In the genomic region with DNA sequence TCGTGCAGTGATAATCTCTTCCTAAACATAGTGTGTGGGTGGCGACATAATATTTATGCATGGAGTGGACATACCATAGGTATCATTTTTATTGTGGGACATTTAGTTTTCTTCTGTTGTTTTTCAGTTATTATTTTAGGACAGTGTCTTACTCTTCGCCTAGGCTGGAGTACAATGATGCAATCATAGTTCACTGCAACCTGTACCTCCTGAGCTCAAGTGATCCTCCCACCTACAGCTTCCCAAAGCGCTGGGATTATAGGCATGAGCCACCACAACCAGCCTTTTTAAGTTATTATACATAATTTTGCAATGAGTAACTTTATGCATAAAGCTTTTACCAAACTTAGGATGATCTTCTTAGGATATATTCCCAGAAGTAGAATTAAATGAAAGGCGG, we compare ENCODE assay signal across 21 cellular contexts. TPM values are rescaled to one million over a fixed set of nuclear protein-coding genes. Genes with fewer than 3 reads are reported as not detected.
DNase-seq lines count a peak whose midpoint lies in the region; ATAC-seq, FAIRE-seq and TF ChIP-seq lines count a peak whose summit lies in the region.
"Had no signal": no experiment of that assay in that cellular context is flagged by ENCODE, and none has a peak within 500 bp of the region (broad histone marks: within the 10 kb centered on the region; RNA-seq: fewer than 3 reads in every experiment).

No MANE protein-coding gene starts in this region.

- H3K9me1 ChIP-seq in K562 (ENCODE audit: control insufficient read depth, insufficient read depth, low read length): no peaks in the 10 kb centered on the region

- 56% methylated on average over 5 of the region's 5 CpGs for WGBS in K562 (ENCODE audit: insufficient coverage, low coverage, missing lambda C conversion rate)

- H3K9ac ChIP-seq in KMS-11 (no peak overlapping the region), K562 (ENCODE audit: insufficient read depth in 1 of 2, low read depth in 2 of 2, low read length in 2 of 2) (no peak overlapping the region)

- peaks cover 81% of the 10 kb centered on the region for H3K4me1 ChIP-seq in KMS-11 (ENCODE audit: low read depth, poor library complexity, severe bottlenecking)
- H3K4me1 ChIP-seq in K562 (replicated peaks in 1 of 2; ENCODE audit: control insufficient read depth in 2 of 2, insufficient read depth in 2 of 2, low read length in 2 of 2): peaks cover 6 to 27% of the 10 kb centered on the region in 2 experiments; a peak in 3 of 5 replicates
- H3K4me1 ChIP-seq in uterus: peaks cover 7 to 19% of the 10 kb centered on the region in 2 donors

- BruUV-seq in K562 (replicated peaks; lab: Mats Ljungman, UMichigan): no TSS peak

- no peak for ATAC-seq in K562
- no peak for ATAC-seq in stimulated activated naive CD8-positive, alpha-beta T cell treated with anti-CD3 and anti-CD28 coated beads, Interleukin-15, amount 100 ng/mL, for 72 hours
- ATAC-seq in GM18868 (IDR thresholded peaks at IDR 0.05; ENCODE audit: unreplicated experiment): no peak

- TF ChIP-seq POLR2A in K562 (conservative IDR thresholded peaks at IDR 0.05): no peak
- no peak for TF ChIP-seq POLR2A in uterus (IDR thresholded peaks at IDR 0.05)
- no peak for TF ChIP-seq POLR2A in erythroblast (IDR thresholded peaks at IDR 0.05; ENCODE audit: low read length)

- TF ChIP-seq RAD21 in K562 (CRISPR knock-in tag; conservative IDR thresholded peaks at IDR 0.05 in 1 of 2, IDR thresholded peaks at IDR 0.05 in 1 of 2): no peak

- H3K4me3 ChIP-seq in KMS-11 (IDR thresholded peaks at IDR 0.05; ENCODE audit: insufficient read depth, low read depth, low read length) (no peak overlapping the region), K562 (no peak overlapping the region), uterus (no peak overlapping the region)
- H3K4me3 ChIP-seq: spleen had no signal

- CTCF ChIA-PET in activated naive CD4-positive, alpha-beta T cell treated with anti-CD3 and anti-CD28 coated beads, Interleukin-2, amount 10 ng/mL, durations not matched to agents 7 days and 5 days (lab: Charles Lee): interaction anchor here (0.7 to 1.0 kb wide), 2 partner anchors 15 to 157 kb away, joined by 4 read pairs; no protein-coding TSS in a partner anchor
- CTCF ChIA-PET in K562 (lab: Yijun Ruan, JAX; ENCODE audit: low intra/inter-chr PET ratio): no interaction called here

- H4K20me1 ChIP-seq in KMS-11 (ENCODE audit: insufficient read depth): no peaks in the 10 kb centered on the region
- H4K20me1 ChIP-seq in K562 (replicated peaks; ENCODE audit: control insufficient read depth, insufficient read depth, low read length): no peaks in the 10 kb centered on the region

- H3K79me2 ChIP-seq in KMS-11 (ENCODE audit: insufficient read depth, low read depth) (peaks cover 66% of the 10 kb centered on the region), K562 (ENCODE audit: control insufficient read depth, insufficient read depth, low read length) (peaks cover 61% of the 10 kb centered on the region)

- peak overlapping the region; percentile 73 for H3K27ac Mint-ChIP-seq in activated naive CD4-positive, alpha-beta T cell treated with anti-CD3 and anti-CD28 coated beads, Interleukin-2, amount 10 ng/mL, durations not matched to agents 7 days and 5 days
- H3K27ac Mint-ChIP-seq in stimulated activated naive CD8-positive, alpha-beta T cell treated with anti-CD3 and anti-CD28 coated beads, Interleukin-15, amount 100 ng/mL, for 72 hours: peak overlapping the region; percentile 48 to 91
- H3K27ac Mint-ChIP-seq: activated B cell treated with CpG ODN at 0.5 μM for 24 hours had no signal

- H3K27ac ChIP-seq in KMS-11 (peak overlapping the region; percentile 80; the same call in 1 of the 2 replicates), K562 (ENCODE audit: extremely low read depth, low read depth, low read length) (no peak overlapping the region), uterus (no peak overlapping the region)
- H3K27ac ChIP-seq: C4-2B, spleen had no signal

- H3K36me3 ChIP-seq in KMS-11 (ENCODE audit: insufficient read depth): peaks cover 13% of the 10 kb centered on the region; the same call in 1 of the 2 replicates
- H3K36me3 ChIP-seq in K562 (ENCODE audit: control insufficient read depth, insufficient read depth, low read length): peaks cover 62% of the 10 kb centered on the region
- no peaks in the 10 kb centered on the region for H3K36me3 ChIP-seq in uterus

- DNase-seq in activated naive CD4-positive, alpha-beta T cell treated with anti-CD3 and anti-CD28 coated beads, Interleukin-2, amount 10 ng/mL, durations not matched to agents 7 days and 5 days: no peak
- no peak for DNase-seq in activated naive CD4-positive, alpha-beta T cell treated with anti-CD3 and anti-CD28 coated beads, Interleukin-2, amount 50 U/mL, for 16 hours
- no peak for DNase-seq in K562 (ENCODE audit: extremely low read depth in 1 of 4, low spot score in 3 of 4)
- no peak for DNase-seq in stimulated activated naive CD8-positive, alpha-beta T cell treated with anti-CD3 and anti-CD28 coated beads, Interleukin-15, amount 100 ng/mL, for 72 hours
- no peak for DNase-seq in uterus
- DNase-seq in erythroblast (lab: John Stamatoyannopoulos, UW): no peak
- DNase-seq: ACHN; activated B cell treated with CpG ODN at 0.5 μM for 24 hours; activated CD8-positive, alpha-beta memory T cell treated with anti-CD3 and anti-CD28 coated beads for 24 hours; amniotic stem cell; GDM1; H7; NCI-H146; NCI-H526; retina; spleen; stimulated activated CD4-positive, alpha-beta T cell treated with anti-CD3 and anti-CD28 coated beads, Interleukin-4, amount 100 ng/mL, for 24 hours; T-helper 9 cell had no signal

- TF ChIP-seq CTCF in KMS-11 (conservative IDR thresholded peaks at IDR 0.05; ENCODE audit: low read depth, low read length): no peak
- TF ChIP-seq CTCF in K562 (IDR thresholded peaks at IDR 0.05 in 2 of 3, conservative IDR thresholded peaks at IDR 0.05 in 1 of 3; ENCODE audit: insufficient read depth in 2 of 3, low read depth in 1 of 3, low read length in 3 of 3): no peak
- no peak for TF ChIP-seq CTCF in uterus (IDR thresholded peaks at IDR 0.05)

- H3K27me3 ChIP-seq in KMS-11 (ENCODE audit: insufficient read depth, low read depth) (no peaks in the 10 kb centered on the region), K562 (ENCODE audit: control insufficient read depth in 2 of 2, insufficient read depth in 2 of 2, low read length in 2 of 2) (no peaks in the 10 kb centered on the region), uterus (no peaks in the 10 kb centered on the region)
- H3K27me3 ChIP-seq: spleen had no signal

- H3K4me1 Mint-ChIP-seq in activated naive CD4-positive, alpha-beta T cell treated with anti-CD3 and anti-CD28 coated beads, Interleukin-2, amount 10 ng/mL, durations not matched to agents 7 days and 5 days: peaks cover 45% of the 10 kb centered on the region
- H3K4me1 Mint-ChIP-seq in stimulated activated naive CD8-positive, alpha-beta T cell treated with anti-CD3 and anti-CD28 coated beads, Interleukin-15, amount 100 ng/mL, for 72 hours: peaks cover 53% of the 10 kb centered on the region

- H2AFZ ChIP-seq in KMS-11 (ENCODE audit: low read depth) (no peak overlapping the region), K562 (ENCODE audit: low read depth, low read length) (no peak overlapping the region)

- H3K36me3 Mint-ChIP-seq in activated naive CD4-positive, alpha-beta T cell treated with anti-CD3 and anti-CD28 coated beads, Interleukin-2, amount 10 ng/mL, durations not matched to agents 7 days and 5 days: peaks cover 34% of the 10 kb centered on the region

- POLR2A ChIA-PET in K562 (lab: Yijun Ruan, JAX): no interaction called here

- H3K9me3 ChIP-seq in K562 (replicated peaks; ENCODE audit: control insufficient read depth, insufficient read depth, low read depth, low read length): no peaks in the 10 kb centered on the region
- no peaks in the 10 kb centered on the region for H3K9me3 ChIP-seq in uterus
- H3K9me3 ChIP-seq: spleen had no signal

- H3K4me2 ChIP-seq in KMS-11 (peak overlapping the region; percentile 94), K562 (ENCODE audit: insufficient read depth, low read length) (no peak overlapping the region)

- H3K27me3 Mint-ChIP-seq in activated naive CD4-positive, alpha-beta T cell treated with anti-CD3 and anti-CD28 coated beads, Interleukin-2, amount 10 ng/mL, durations not matched to agents 7 days and 5 days: no peaks in the 10 kb centered on the region
- no peaks in the 10 kb centered on the region for H3K27me3 Mint-ChIP-seq in stimulated activated naive CD8-positive, alpha-beta T cell treated with anti-CD3 and anti-CD28 coated beads, Interleukin-15, amount 100 ng/mL, for 72 hours
- H3K27me3 Mint-ChIP-seq: activated B cell treated with CpG ODN at 0.5 μM for 24 hours had no signal

- no peak for FAIRE-seq in K562 (lab: Jason Lieb, UNC)

- H3K9me3 Mint-ChIP-seq in activated naive CD4-positive, alpha-beta T cell treated with anti-CD3 and anti-CD28 coated beads, Interleukin-2, amount 10 ng/mL, durations not matched to agents 7 days and 5 days: no peaks in the 10 kb centered on the region
- H3K9me3 Mint-ChIP-seq in stimulated activated naive CD8-positive, alpha-beta T cell treated with anti-CD3 and anti-CD28 coated beads, Interleukin-15, amount 100 ng/mL, for 72 hours: no peaks in the 10 kb centered on the region
- H3K9me3 Mint-ChIP-seq: activated B cell treated with CpG ODN at 0.5 μM for 24 hours had no signal

- no peak for TF ChIP-seq EP300 in K562 (IDR thresholded peaks at IDR 0.05; ENCODE audit: low read length)

- no peak overlapping the region for H3K4me3 Mint-ChIP-seq in activated naive CD4-positive, alpha-beta T cell treated with anti-CD3 and anti-CD28 coated beads, Interleukin-2, amount 10 ng/mL, durations not matched to agents 7 days and 5 days
- no peak overlapping the region for H3K4me3 Mint-ChIP-seq in stimulated activated naive CD8-positive, alpha-beta T cell treated with anti-CD3 and anti-CD28 coated beads, Interleukin-15, amount 100 ng/mL, for 72 hours

- intact Hi-C loops in K562 (cut with micrococcal nuclease): loop anchor here (10.0 kb wide), 1 partner anchor 98 kb away; no protein-coding TSS in a partner anchor
- intact Hi-C loops in uterus (cut with DNase I; ENCODE audit: low total_unique reads): no loop called here

- in situ Hi-C loops in K562 (cut with MboI): no loop called here

RNA-seq across cellular contexts. Expression of gene SRRD, which starts 2.7 kb away (rescaled TPM):
- 21.3 and 32.0 TPM in 2 replicates for total RNA-seq in K562 (2011; cell fraction: chromatin; rRNA removed; ENCODE audit: low replicate concordance)
- 11.2 and 13.3 TPM in 2 replicates for total RNA-seq in K562 (2011; cell fraction: nucleolus; rRNA removed)
- 16.1 and 17.9 TPM in 2 replicates for total RNA-seq in K562 (2011; cell fraction: nucleoplasm; rRNA removed)
- total RNA-seq in K562 (2014; rRNA removed) (13.5 and 14.2 TPM in 2 replicates), K562 (2014; rRNA removed; fragmentation: Illumina TruSeq; extraction: Trizol) (34.4 and 39.1 TPM in 2 replicates), K562 (2015; rRNA removed; fragmentation: Illumina TruSeq; extraction: Trizol) (27.6 and 28.7 TPM in 2 replicates), K562 (2021) (35.1 and 35.5 TPM in 2 replicates), uterus (10 to 100 TPM in 2 of 4 donors, 1 to 10 TPM in 2; 5.3 to 20.1 (median 13.9) TPM)
- polyA plus RNA-seq in K562 (2011; rRNA removed) (29.4 and 59.4 TPM in 2 replicates), K562 (2014; fragmentation: Illumina TruSeq; extraction: Trizol) (27.8 and 34.9 TPM in 2 replicates), K562 (2014; fragmentation: Nextera tagmentation; extraction: Ambion mirVana) (1 to 10 TPM; 4.9 to 5.7 TPM), K562 (2014; rRNA removed) (28.0 and 34.6 TPM in 2 replicates)
- 15.8 and 23.9 TPM in 2 replicates for polyA plus RNA-seq in K562 (2011; cell fraction: cytosol; rRNA removed)
- polyA plus RNA-seq in K562 (2011; cell fraction: nucleus; rRNA removed): 13.6 and 13.8 TPM in 2 replicates
- polyA plus RNA-seq in K562 (2012): 12.8 and 19.3 TPM in 2 replicates
- 30.1 and 47.2 TPM in 2 replicates for polyA minus RNA-seq in K562 (2011; rRNA and poly(A)+ RNA removed)
- 7.0 and 20.5 TPM in 2 replicates for polyA minus RNA-seq in K562 (2011; cell fraction: cytosol; rRNA and poly(A)+ RNA removed)
- 4.2 and 7.7 TPM in 2 replicates for polyA minus RNA-seq in K562 (2011; cell fraction: nucleus; rRNA and poly(A)+ RNA removed)

RNA-seq across cellular contexts. Expression of gene HPS4, which starts 2.8 kb away (rescaled TPM):
- total RNA-seq in K562 (2011; cell fraction: chromatin; rRNA removed; ENCODE audit: low replicate concordance): 113 and 158 TPM in 2 replicates
- total RNA-seq in K562 (2011; cell fraction: nucleolus; rRNA removed): 66.7 and 67.0 TPM in 2 replicates
- 82.3 and 87.6 TPM in 2 replicates for total RNA-seq in K562 (2011; cell fraction: nucleoplasm; rRNA removed)
- 17.7 and 24.7 TPM in 2 replicates for total RNA-seq in K562 (2014; rRNA removed)
- total RNA-seq in K562 (2014; rRNA removed; fragmentation: Illumina TruSeq; extraction: Trizol): 25.7 and 28.8 TPM in 2 replicates
- total RNA-seq in K562 (2015; rRNA removed; fragmentation: Illumina TruSeq; extraction: Trizol): 20.7 and 22.5 TPM in 2 replicates
- 27.6 and 28.4 TPM in 2 replicates for total RNA-seq in K562 (2021)
- 28.3 and 35.2 TPM in 2 replicates for polyA plus RNA-seq in K562 (2011; rRNA removed)
- polyA plus RNA-seq in K562 (2011; cell fraction: cytosol; rRNA removed): 22.6 and 24.7 TPM in 2 replicates
- polyA plus RNA-seq in K562 (2011; cell fraction: nucleus; rRNA removed): 98.7 and 99.9 TPM in 2 replicates
- polyA plus RNA-seq in K562 (2012): 18.4 and 25.1 TPM in 2 replicates
- 28.4 and 29.2 TPM in 2 replicates for polyA plus RNA-seq in K562 (2014; fragmentation: Illumina TruSeq; extraction: Trizol)
- 10 to 100 TPM; 12.8 to 23.7 TPM for polyA plus RNA-seq in K562 (2014; fragmentation: Nextera tagmentation; extraction: Ambion mirVana)
- 24.7 and 25.3 TPM in 2 replicates for polyA plus RNA-seq in K562 (2014; rRNA removed)
- polyA minus RNA-seq in K562 (2011; rRNA and poly(A)+ RNA removed): 44.8 and 58.9 TPM in 2 replicates
- polyA minus RNA-seq in K562 (2011; cell fraction: cytosol; rRNA and poly(A)+ RNA removed): 15.2 and 16.9 TPM in 2 replicates
- 39.2 and 74.3 TPM in 2 replicates for polyA minus RNA-seq in K562 (2011; cell fraction: nucleus; rRNA and poly(A)+ RNA removed)
- 10 to 100 TPM; 23.5 to 65.6 (median 43.5) TPM for total RNA-seq in uterus

RNA-seq across cellular contexts. Expression of gene TFIP11, which starts 25.9 kb away (rescaled TPM):
- 76.4 and 89.2 TPM in 2 replicates for total RNA-seq in K562 (2011; cell fraction: chromatin; rRNA removed; ENCODE audit: low replicate concordance)
- 51.2 and 58.4 TPM in 2 replicates for total RNA-seq in K562 (2011; cell fraction: nucleolus; rRNA removed)
- 52.2 and 57.7 TPM in 2 replicates for total RNA-seq in K562 (2011; cell fraction: nucleoplasm; rRNA removed)
- total RNA-seq in K562 (2014; rRNA removed): 23.8 and 26.5 TPM in 2 replicates
- total RNA-seq in K562 (2014; rRNA removed; fragmentation: Illumina TruSeq; extraction: Trizol): 25.2 and 26.1 TPM in 2 replicates
- 28.5 and 29.0 TPM in 2 replicates for total RNA-seq in K562 (2015; rRNA removed; fragmentation: Illumina TruSeq; extraction: Trizol)
- 31.7 and 38.1 TPM in 2 replicates for total RNA-seq in K562 (2021)
- 29.7 and 30.8 TPM in 2 replicates for polyA plus RNA-seq in K562 (2011; rRNA removed)
- polyA plus RNA-seq in K562 (2011; cell fraction: cytosol; rRNA removed): 26.8 and 27.0 TPM in 2 replicates
- polyA plus RNA-seq in K562 (2011; cell fraction: nucleus; rRNA removed): 44.9 and 57.2 TPM in 2 replicates
- polyA plus RNA-seq in K562 (2012): 21.5 and 23.8 TPM in 2 replicates
- polyA plus RNA-seq in K562 (2014; fragmentation: Illumina TruSeq; extraction: Trizol): 22.6 and 26.6 TPM in 2 replicates
- polyA plus RNA-seq in K562 (2014; fragmentation: Nextera tagmentation; extraction: Ambion mirVana): 10 to 100 TPM; 11.5 to 20.8 TPM
- polyA plus RNA-seq in K562 (2014; rRNA removed): 19.3 and 21.5 TPM in 2 replicates
- 44.3 and 59.6 TPM in 2 replicates for polyA minus RNA-seq in K562 (2011; rRNA and poly(A)+ RNA removed)
- 18.2 and 23.7 TPM in 2 replicates for polyA minus RNA-seq in K562 (2011; cell fraction: cytosol; rRNA and poly(A)+ RNA removed)
- 21.0 and 46.0 TPM in 2 replicates for polyA minus RNA-seq in K562 (2011; cell fraction: nucleus; rRNA and poly(A)+ RNA removed)
- 10 to 100 TPM in 3 of 4 donors, 1 to 10 TPM in 1; 6.1 to 32.5 (median 18.1) TPM for total RNA-seq in uterus

RNA-seq across cellular contexts. Expression of gene ASPHD2, which starts 57.3 kb away (rescaled TPM):
- 0.42 and 0.53 TPM in 2 replicates for total RNA-seq in K562 (2011; cell fraction: chromatin; rRNA removed; ENCODE audit: low replicate concordance)
- total RNA-seq in K562 (2011; cell fraction: nucleolus; rRNA removed): 0.39 and 0.67 TPM in 2 replicates
- total RNA-seq in K562 (2011; cell fraction: nucleoplasm; rRNA removed): 0.37 and 0.53 TPM in 2 replicates
- total RNA-seq in K562 (2014; rRNA removed) (0.18 and 0.82 TPM in 2 replicates), K562 (2014; rRNA removed; fragmentation: Illumina TruSeq; extraction: Trizol) (0.22 and 0.29 TPM in 2 replicates), K562 (2015; rRNA removed; fragmentation: Illumina TruSeq; extraction: Trizol) (0.38 and 0.40 TPM in 2 replicates), K562 (2021) (0.58 and 0.64 TPM in 2 replicates), uterus (1 to 10 TPM in 1 of 4 donors, under 1 TPM in 1, not detected in 2; 0.83 to 1.8 TPM)
- polyA plus RNA-seq in K562 (2011; rRNA removed) (0.46 and 0.62 TPM in 2 replicates), K562 (2014; fragmentation: Illumina TruSeq; extraction: Trizol) (0.36 and 0.46 TPM in 2 replicates), K562 (2014; fragmentation: Nextera tagmentation; extraction: Ambion mirVana) (under 1 TPM; 0.20 to 0.36 TPM), K562 (2014; rRNA removed) (0.32 and 0.46 TPM in 2 replicates)
- 0.66 and 0.69 TPM in 2 replicates for polyA plus RNA-seq in K562 (2011; cell fraction: cytosol; rRNA removed)
- 0.41 and 0.52 TPM in 2 replicates for polyA plus RNA-seq in K562 (2011; cell fraction: nucleus; rRNA removed)
- 0.47 and 0.66 TPM in 2 replicates for polyA plus RNA-seq in K562 (2012)
- 0.56 and 0.66 TPM in 2 replicates for polyA minus RNA-seq in K562 (2011; rRNA and poly(A)+ RNA removed)
- 0.86 and 1.0 TPM in 2 replicates for polyA minus RNA-seq in K562 (2011; cell fraction: cytosol; rRNA and poly(A)+ RNA removed)
- polyA minus RNA-seq in K562 (2011; cell fraction: nucleus; rRNA and poly(A)+ RNA removed): 0.27 and 0.78 TPM in 2 replicates
